ENCODE assay signal across 8 cellular contexts in the genomic region with DNA sequence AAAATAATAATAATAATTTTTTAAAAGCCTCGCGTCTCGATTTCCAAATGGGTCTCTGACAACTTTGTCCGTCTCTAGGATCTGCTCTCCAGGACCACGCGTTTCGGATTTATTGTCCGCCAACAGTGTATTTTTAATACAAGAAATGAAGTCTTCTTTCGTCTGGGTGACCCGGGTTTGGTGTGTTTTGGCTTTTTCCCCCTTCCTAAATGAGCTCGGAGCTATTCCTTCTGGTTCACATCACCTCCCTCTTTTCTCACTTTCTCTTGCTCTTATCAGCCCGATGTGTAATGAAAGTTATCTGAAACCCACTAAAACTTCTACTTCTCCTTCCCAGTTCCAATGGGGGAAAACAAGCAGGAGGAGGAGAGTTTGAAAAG.
A peak's percentile ranks its signal among the peaks of the same experiment; 100 is the strongest.
DNase-seq lines count a peak whose midpoint lies in the region; ATAC-seq and TF ChIP-seq lines count a peak whose summit lies in the region.

No MANE protein-coding gene starts in this region.

- ATAC-seq in left cardiac atrium (peak; percentile 8 to 22), HG02852 (IDR thresholded peaks at IDR 0.05; ENCODE audit: unreplicated experiment) (no peak), GM21723 (IDR thresholded peaks at IDR 0.05; ENCODE audit: unreplicated experiment) (no peak)

- H3K36me3 ChIP-seq in WERI-Rb-1: no peaks in the 10 kb centered on the region
- H3K36me3 ChIP-seq in skeletal muscle tissue (ENCODE audit: control insufficient read depth in 3 of 3, insufficient read depth in 3 of 3, low read length in 3 of 3): no peaks in the 10 kb centered on the region

- H3K4me1 ChIP-seq in skeletal muscle tissue (ENCODE audit: control insufficient read depth in 3 of 3, insufficient read depth in 3 of 3, low read length in 3 of 3): peaks cover 8 to 20% (median 10%) of the 10 kb centered on the region in 3 donors

- intact Hi-C loops in left cardiac atrium (cut with DNase I): loop anchor here (5.0 kb wide), 2 partner anchors 515 to 595 kb away; a partner anchor contains a TSS

- DNase-seq in NCI-H82 (lab: John Stamatoyannopoulos, UW) (peak; percentile 29), NCI-H82 treated with DMSO at 0.1 percent for 48 hours (lab: John Stamatoyannopoulos, UW; ENCODE audit: unreplicated experiment) (no peak), WERI-Rb-1 (no peak), left cardiac atrium (no peak), Ammon's horn (ENCODE audit: low spot score) (no peak)

- no peak overlapping the region for H3K27ac ChIP-seq in WERI-Rb-1
- H3K27ac ChIP-seq in skeletal muscle tissue (ENCODE audit: low read depth, low read length): peak overlapping the region; percentile 77

- H3K27me3 ChIP-seq in WERI-Rb-1 (ENCODE audit: insufficient read depth, low read depth, severe bottlenecking) (peaks cover 19% of the 10 kb centered on the region), skeletal muscle tissue (ENCODE audit: control insufficient read depth in 3 of 3, insufficient read depth in 3 of 3, low read length in 3 of 3) (peaks cover 48 to 52% (median 48%) of the 10 kb centered on the region in 3 donors)

- no peaks in the 10 kb centered on the region for H3K9me3 ChIP-seq in WERI-Rb-1 (ENCODE audit: severe bottlenecking)
- H3K9me3 ChIP-seq in skeletal muscle tissue (ENCODE audit: control insufficient read depth in 3 of 3, low read length in 3 of 3): no peaks in the 10 kb centered on the region

- TF ChIP-seq CTCF in WERI-Rb-1 (IDR thresholded peaks at IDR 0.05; ENCODE audit: low read depth, low read length): no peak

- H3K4me3 ChIP-seq in WERI-Rb-1 (ENCODE audit: low read depth, low read length) (peak overlapping the region; percentile 44), skeletal muscle tissue (ENCODE audit: low read length in 3 of 3) (peak overlapping the region; percentile 65 to 69 (median 66))

- H3K9ac ChIP-seq in skeletal muscle tissue (ENCODE audit: low read depth in 1 of 3, low read length in 3 of 3): peak overlapping the region; percentile 47 to 78 (median 73)

Comparison
In these comparisons a context has a peak if more than half of its experiments do, and no peak if none do; other contexts are left out.
1. ATAC-seq: peak in left cardiac atrium (2 of 2); none in HG02852 (single experiment) and GM21723 (single experiment).